9 cellular contexts compared by ENCODE assay signal in genomic region chr6:123333000-123333756, GRCh38.
"Had no signal": no experiment of that assay in that cellular context is flagged by ENCODE, and none has a peak within 500 bp of the region (broad histone marks: within the 10 kb centered on the region; RNA-seq: fewer than 3 reads in every experiment).

No MANE protein-coding gene starts in this region.

- H3K27ac ChIP-seq: pancreas, right atrium auricular region, skin epidermis had no signal

- DNase-seq: activated CD4-positive, alpha-beta T cell treated with anti-CD3 and anti-CD28 coated beads, Interleukin-2, amount 50 U/mL, for 1 hour; amygdala; hippocampal formation; pancreas; T-helper 2 cell had no signal

- FAIRE-seq: bronchial epithelial cell, pancreas, urothelium cell line had no signal

- ATAC-seq: pancreas had no signal
